ENCODE assay signal across 16 cellular contexts in the genomic region with DNA sequence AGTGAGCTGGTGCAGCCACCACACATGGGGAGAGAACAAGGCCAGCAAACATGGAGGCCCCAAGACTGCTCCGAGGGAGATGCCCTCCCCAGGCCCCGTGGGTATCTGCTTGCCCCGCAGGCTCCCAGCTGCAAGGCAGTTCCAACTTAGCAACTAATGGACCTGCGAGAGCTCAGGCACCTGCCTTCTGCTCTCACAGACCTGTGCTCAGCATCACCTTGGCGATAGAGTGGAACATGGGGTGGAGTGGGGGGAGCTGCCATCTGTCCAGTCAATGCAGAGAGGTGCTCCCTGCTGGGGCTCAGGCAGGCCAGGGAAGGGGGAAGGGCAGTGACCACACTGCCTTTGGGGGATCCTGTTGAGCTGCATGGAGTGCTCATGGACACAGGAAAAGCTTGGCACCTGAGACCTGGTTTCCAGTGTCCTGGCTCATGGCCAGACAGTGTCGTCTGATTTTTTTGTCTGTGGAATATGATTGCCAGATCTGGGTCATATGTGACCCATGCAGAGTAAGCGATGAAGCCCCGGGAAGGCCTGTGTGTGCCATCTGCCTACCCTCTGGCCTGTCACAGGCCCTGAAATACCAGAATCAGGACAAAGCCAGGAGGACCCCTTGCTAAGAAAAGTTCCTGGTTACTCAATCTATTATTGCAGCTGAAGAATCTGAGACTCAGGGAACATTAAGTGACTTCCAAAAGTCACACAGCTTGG. TPM values are rescaled to one million over a fixed set of nuclear protein-coding genes. Genes with fewer than 3 reads are reported as not detected.
DNase-seq lines count a peak whose midpoint lies in the region; ATAC-seq and TF ChIP-seq lines count a peak whose summit lies in the region.
"Had no signal": no experiment of that assay in that cellular context is flagged by ENCODE, and none has a peak within 500 bp of the region (broad histone marks: within the 10 kb centered on the region; RNA-seq: fewer than 3 reads in every experiment).

No MANE protein-coding gene starts in this region.

- peak overlapping the region; percentile 15 for H2BK15ac ChIP-seq in neuronal stem cell (ENCODE audit: low read length)

- intact Hi-C loops in activated CD4-positive, alpha-beta memory T cell treated with anti-CD3 and anti-CD28 coated beads for 36 hours (cut with micrococcal nuclease) = no loop called here

- H4K8ac ChIP-seq in neuronal stem cell (ENCODE audit: low read depth, low read length) = no peak overlapping the region

- CTCF ChIA-PET in activated CD4-positive, alpha-beta memory T cell treated with anti-CD3 and anti-CD28 coated beads, Interleukin-2, amount 10 ng/mL, durations not matched to agents 7 days and 5 days (lab: Charles Lee) = no interaction called here
- CTCF ChIA-PET in activated CD4-positive, alpha-beta memory T cell treated with anti-CD3 and anti-CD28 coated beads for 36 hours (lab: Charles Lee) = interaction anchor here (0.8 kb wide), 1 partner anchor 188 kb away, joined by 3 read pairs; no protein-coding TSS in a partner anchor
- CTCF ChIA-PET in activated CD8-positive, alpha-beta memory T cell treated with anti-CD3 and anti-CD28 coated beads, Interleukin-2, amount 10 ng/mL, durations not matched to agents 7 days and 5 days (lab: Charles Lee) = no interaction called here

- no peaks in the 10 kb centered on the region for H3K9me3 ChIP-seq in neuronal stem cell (replicated peaks in 1 of 2; ENCODE audit: control insufficient read depth in 2 of 2, insufficient read depth in 1 of 2, low read depth in 1 of 2, low read length in 2 of 2)
- H3K9me3 ChIP-seq: lower lobe of right lung had no signal

- POLR2A ChIA-PET in activated CD4-positive, alpha-beta memory T cell treated with anti-CD3 and anti-CD28 coated beads, Interleukin-2, amount 10 ng/mL, durations not matched to agents 7 days and 5 days (lab: Charles Lee) = interaction anchor here (1.1 kb wide), 1 partner anchor 12 kb away, joined by 3 read pairs; no protein-coding TSS in a partner anchor
- POLR2A ChIA-PET in activated CD4-positive, alpha-beta memory T cell treated with anti-CD3 and anti-CD28 coated beads for 36 hours (lab: Charles Lee) = no interaction called here

- H4K91ac ChIP-seq in neuronal stem cell (ENCODE audit: low read depth, low read length, poor library complexity) = no peak overlapping the region

- H3K4me3 ChIP-seq in neuronal stem cell (ENCODE audit: low read length in 2 of 2) (no peak overlapping the region), brain microvascular endothelial cell (ENCODE audit: low read depth, low read length) (no peak overlapping the region)
- H3K4me3 ChIP-seq: lower lobe of right lung had no signal

- no peak overlapping the region for H3K23ac ChIP-seq in neuronal stem cell (ENCODE audit: low read depth, low read length, poor library complexity)

- no peak overlapping the region for H3K4me2 ChIP-seq in neuronal stem cell (ENCODE audit: insufficient read depth, low read length, poor library complexity, severe bottlenecking)

- H2BK120ac ChIP-seq in neuronal stem cell (ENCODE audit: low read depth, low read length) = no peak overlapping the region

- no peaks in the 10 kb centered on the region for H3K27me3 Mint-ChIP-seq in activated CD4-positive, alpha-beta memory T cell treated with anti-CD3 and anti-CD28 coated beads, Interleukin-2, amount 10 ng/mL, durations not matched to agents 7 days and 5 days
- H3K27me3 Mint-ChIP-seq in activated CD4-positive, alpha-beta memory T cell treated with anti-CD3 and anti-CD28 coated beads for 36 hours = no peaks in the 10 kb centered on the region
- peaks cover 5% of the 10 kb centered on the region for H3K27me3 Mint-ChIP-seq in activated CD8-positive, alpha-beta memory T cell treated with anti-CD3 and anti-CD28 coated beads, Interleukin-2, amount 10 ng/mL, durations not matched to agents 7 days and 5 days
- H3K27me3 Mint-ChIP-seq: activated T-helper 17 cell treated with anti-CD3 and anti-CD28 coated beads, Interleukin-2, amount 50 U/mL, for 72 hours; T-cell had no signal

- in situ Hi-C loops in brain microvascular endothelial cell (cut with HindIII; ENCODE audit: low pct_ligation_motif_present, low sequenced_read_pairs) = no loop called here

- H3K18ac ChIP-seq in neuronal stem cell (ENCODE audit: low read length) = peak overlapping the region; percentile 49

- H2AK5ac ChIP-seq in neuronal stem cell (ENCODE audit: low read depth, low read length) = no peak overlapping the region

- no peaks in the 10 kb centered on the region for H3K79me1 ChIP-seq in neuronal stem cell (ENCODE audit: low read depth, low read length)

- H3K36me3 ChIP-seq in neuronal stem cell (replicated peaks in 1 of 2; ENCODE audit: control insufficient read depth in 2 of 2, insufficient read depth in 2 of 2, low read length in 2 of 2) (no peaks in the 10 kb centered on the region), brain microvascular endothelial cell (replicated peaks) (no peaks in the 10 kb centered on the region)
- H3K36me3 ChIP-seq: lower lobe of right lung had no signal

- peaks cover 0 to 8% of the 10 kb centered on the region in 2 donors for H3K4me1 ChIP-seq in neuronal stem cell (ENCODE audit: control insufficient read depth in 2 of 2, insufficient read depth in 1 of 2, low read depth in 1 of 2, low read length in 2 of 2)

- H3K36me3 Mint-ChIP-seq in activated CD4-positive, alpha-beta memory T cell treated with anti-CD3 and anti-CD28 coated beads, Interleukin-2, amount 10 ng/mL, durations not matched to agents 7 days and 5 days (ENCODE audit: low read depth) = no peaks in the 10 kb centered on the region
- H3K36me3 Mint-ChIP-seq in activated CD4-positive, alpha-beta memory T cell treated with anti-CD3 and anti-CD28 coated beads for 36 hours = no peaks in the 10 kb centered on the region
- H3K36me3 Mint-ChIP-seq in activated CD8-positive, alpha-beta memory T cell treated with anti-CD3 and anti-CD28 coated beads, Interleukin-2, amount 10 ng/mL, durations not matched to agents 7 days and 5 days = no peaks in the 10 kb centered on the region
- H3K36me3 Mint-ChIP-seq: naive thymus-derived CD8-positive, alpha-beta T cell; T-cell had no signal

- H3K4me3 Mint-ChIP-seq in activated CD4-positive, alpha-beta memory T cell treated with anti-CD3 and anti-CD28 coated beads, Interleukin-2, amount 10 ng/mL, durations not matched to agents 7 days and 5 days = no peak overlapping the region
- H3K4me3 Mint-ChIP-seq in activated CD4-positive, alpha-beta memory T cell treated with anti-CD3 and anti-CD28 coated beads for 36 hours = no peak overlapping the region
- no peak overlapping the region for H3K4me3 Mint-ChIP-seq in activated CD8-positive, alpha-beta memory T cell treated with anti-CD3 and anti-CD28 coated beads, Interleukin-2, amount 10 ng/mL, durations not matched to agents 7 days and 5 days
- H3K4me3 Mint-ChIP-seq: activated T-helper 17 cell treated with anti-CD3 and anti-CD28 coated beads, Interleukin-2, amount 50 U/mL, for 72 hours; naive thymus-derived CD8-positive, alpha-beta T cell; T-cell had no signal

- H3K9me3 Mint-ChIP-seq in activated CD4-positive, alpha-beta memory T cell treated with anti-CD3 and anti-CD28 coated beads, Interleukin-2, amount 10 ng/mL, durations not matched to agents 7 days and 5 days = no peaks in the 10 kb centered on the region
- H3K9me3 Mint-ChIP-seq in activated CD4-positive, alpha-beta memory T cell treated with anti-CD3 and anti-CD28 coated beads for 36 hours = no peaks in the 10 kb centered on the region
- H3K9me3 Mint-ChIP-seq in activated CD8-positive, alpha-beta memory T cell treated with anti-CD3 and anti-CD28 coated beads, Interleukin-2, amount 10 ng/mL, durations not matched to agents 7 days and 5 days (ENCODE audit: low read depth) = no peaks in the 10 kb centered on the region
- H3K9me3 Mint-ChIP-seq: activated T-helper 17 cell treated with anti-CD3 and anti-CD28 coated beads, Interleukin-2, amount 50 U/mL, for 72 hours; naive thymus-derived CD8-positive, alpha-beta T cell; T-cell had no signal

- no peak overlapping the region for H3K9ac ChIP-seq in neuronal stem cell (ENCODE audit: low read depth, low read length, poor library complexity)

- TF ChIP-seq CTCF in brain microvascular endothelial cell (IDR thresholded peaks at IDR 0.05; ENCODE audit: low read depth, low read length, missing control alignments) = no peak

- DNase-seq in activated CD4-positive, alpha-beta memory T cell treated with anti-CD3 and anti-CD28 coated beads, Interleukin-2, amount 10 ng/mL, durations not matched to agents 7 days and 5 days = peak; percentile 12
- DNase-seq in activated CD4-positive, alpha-beta memory T cell treated with anti-CD3 and anti-CD28 coated beads for 36 hours = no peak
- peak; percentile 22 for DNase-seq in NCI-H1105 (lab: John Stamatoyannopoulos, UW)
- DNase-seq in activated CD8-positive, alpha-beta memory T cell treated with anti-CD3 and anti-CD28 coated beads, Interleukin-2, amount 10 ng/mL, durations not matched to agents 7 days and 5 days = peak; percentile 31
- no peak for DNase-seq in neuronal stem cell (ENCODE audit: low spot score)
- DNase-seq in brain microvascular endothelial cell = no peak
- DNase-seq: activated CD4-positive, alpha-beta T cell treated with anti-CD3 and anti-CD28 coated beads, Interleukin-2, amount 50 U/mL, for 48 hours; KG1; lower lobe of right lung; naive thymus-derived CD8-positive, alpha-beta T cell; NCI-H1436; T-cell had no signal

- no peaks in the 10 kb centered on the region for H3K27me3 ChIP-seq in neuronal stem cell (ENCODE audit: control insufficient read depth in 3 of 3, insufficient read depth in 3 of 3, low read depth in 1 of 3, low read length in 3 of 3)
- no peaks in the 10 kb centered on the region for H3K27me3 ChIP-seq in brain microvascular endothelial cell (replicated peaks)

- ATAC-seq in activated CD8-positive, alpha-beta memory T cell treated with anti-CD3 and anti-CD28 coated beads, Interleukin-2, amount 10 ng/mL, durations not matched to agents 7 days and 5 days = no peak
- ATAC-seq in HG02981 (IDR thresholded peaks at IDR 0.05; ENCODE audit: unreplicated experiment) (no peak), GM21723 (IDR thresholded peaks at IDR 0.05; ENCODE audit: unreplicated experiment) (no peak)
- ATAC-seq: activated T-helper 17 cell treated with anti-CD3 and anti-CD28 coated beads, Interleukin-2, amount 50 U/mL, for 72 hours; esophagus mucosa; lower lobe of right lung; naive thymus-derived CD8-positive, alpha-beta T cell; T-cell had no signal

- no peaks in the 10 kb centered on the region for H3K4me1 Mint-ChIP-seq in activated CD4-positive, alpha-beta memory T cell treated with anti-CD3 and anti-CD28 coated beads, Interleukin-2, amount 10 ng/mL, durations not matched to agents 7 days and 5 days
- no peaks in the 10 kb centered on the region for H3K4me1 Mint-ChIP-seq in activated CD4-positive, alpha-beta memory T cell treated with anti-CD3 and anti-CD28 coated beads for 36 hours (ENCODE audit: low read depth)
- no peaks in the 10 kb centered on the region for H3K4me1 Mint-ChIP-seq in activated CD8-positive, alpha-beta memory T cell treated with anti-CD3 and anti-CD28 coated beads, Interleukin-2, amount 10 ng/mL, durations not matched to agents 7 days and 5 days
- H3K4me1 Mint-ChIP-seq: activated T-helper 17 cell treated with anti-CD3 and anti-CD28 coated beads, Interleukin-2, amount 50 U/mL, for 72 hours had no signal

- H2AFZ ChIP-seq in neuronal stem cell (ENCODE audit: low read length) = no peak overlapping the region

- WGBS in neuronal stem cell (ENCODE audit: extremely low coverage in 2 of 2, insufficient read length in 2 of 2, insufficient replicate concordance in 1 of 2), 2 donors = no CpG with 5 or more reads among the region's 8 CpGs

- no peak overlapping the region for H2BK12ac ChIP-seq in neuronal stem cell (ENCODE audit: low read length)

- H2BK5ac ChIP-seq in neuronal stem cell (ENCODE audit: low read length) = no peak overlapping the region

- H3K4ac ChIP-seq in neuronal stem cell (ENCODE audit: low read length) = no peak overlapping the region

- H3K14ac ChIP-seq in neuronal stem cell (ENCODE audit: low read length) = peak overlapping the region; percentile 66

- H3K27ac ChIP-seq in neuronal stem cell (replicated peaks; ENCODE audit: low read length) = no peak overlapping the region
- H3K27ac ChIP-seq in brain microvascular endothelial cell = no peak overlapping the region
- H3K27ac ChIP-seq: lower lobe of right lung had no signal

- H3K27ac Mint-ChIP-seq in activated CD4-positive, alpha-beta memory T cell treated with anti-CD3 and anti-CD28 coated beads, Interleukin-2, amount 10 ng/mL, durations not matched to agents 7 days and 5 days = no peak overlapping the region
- no peak overlapping the region for H3K27ac Mint-ChIP-seq in activated CD4-positive, alpha-beta memory T cell treated with anti-CD3 and anti-CD28 coated beads for 36 hours
- no peak overlapping the region for H3K27ac Mint-ChIP-seq in activated CD8-positive, alpha-beta memory T cell treated with anti-CD3 and anti-CD28 coated beads, Interleukin-2, amount 10 ng/mL, durations not matched to agents 7 days and 5 days
- H3K27ac Mint-ChIP-seq: activated T-helper 17 cell treated with anti-CD3 and anti-CD28 coated beads, Interleukin-2, amount 50 U/mL, for 72 hours; naive thymus-derived CD8-positive, alpha-beta T cell; T-cell had no signal

RNA-seq across cellular contexts. Expression of a gene that starts 39.9 kb away (rescaled TPM):
- total RNA-seq in activated CD4-positive, alpha-beta memory T cell treated with anti-CD3 and anti-CD28 coated beads, Interleukin-2, amount 10 ng/mL, durations not matched to agents 7 days and 5 days = 10 to 100 TPM; 64.5 to 66.1 TPM
- total RNA-seq in activated CD4-positive, alpha-beta memory T cell treated with anti-CD3 and anti-CD28 coated beads for 36 hours = 10 to 100 TPM; 13.8 to 14.0 TPM
- 10 to 100 TPM; 41.6 to 50.3 TPM for total RNA-seq in activated CD8-positive, alpha-beta memory T cell treated with anti-CD3 and anti-CD28 coated beads, Interleukin-2, amount 10 ng/mL, durations not matched to agents 7 days and 5 days
- polyA plus RNA-seq in neuronal stem cell (2013, experiment 1 of 2) = 0.24 TPM
- polyA plus RNA-seq in neuronal stem cell (2013, experiment 2 of 2) = 0.22 TPM

Comparison
In these comparisons a context has a peak if more than half of its experiments do, and no peak if none do; other contexts are left out.
1. DNase-seq: peak in activated CD4-positive, alpha-beta memory T cell treated with anti-CD3 and anti-CD28 coated beads, Interleukin-2, amount 10 ng/mL, durations not matched to agents 7 days and 5 days (single experiment), NCI-H1105 (single experiment) and activated CD8-positive, alpha-beta memory T cell treated with anti-CD3 and anti-CD28 coated beads, Interleukin-2, amount 10 ng/mL, durations not matched to agents 7 days and 5 days (single experiment); none in activated CD4-positive, alpha-beta memory T cell treated with anti-CD3 and anti-CD28 coated beads for 36 hours (single experiment), neuronal stem cell (single experiment) and brain microvascular endothelial cell (single experiment).